Comparison of ENCODE assay signal across 20 cellular contexts in genomic region chr9:113888361-113888760, GRCh38.
"Had no signal": no experiment of that assay in that cellular context is flagged by ENCODE, and none has a peak within 500 bp of the region (broad histone marks: within the 10 kb centered on the region; RNA-seq: fewer than 3 reads in every experiment).

No MANE protein-coding gene starts in this region.

- H3K4me3 ChIP-seq: lower lobe of right lung, tibial nerve, vagina had no signal

- H3K4me3 Mint-ChIP-seq: activated CD4-positive, alpha-beta memory T cell treated with anti-CD3 and anti-CD28 coated beads for 36 hours; activated naive CD4-positive, alpha-beta T cell treated with anti-CD3 and anti-CD28 coated beads for 36 hours; activated T-cell treated with anti-CD3 and anti-CD28 coated beads, Interleukin-2, amount 50 U/mL, for 4 hours had no signal

- H3K27ac Mint-ChIP-seq: activated CD4-positive, alpha-beta memory T cell treated with anti-CD3 and anti-CD28 coated beads for 36 hours; activated naive CD4-positive, alpha-beta T cell treated with anti-CD3 and anti-CD28 coated beads for 36 hours had no signal

- ATAC-seq: activated T-cell treated with anti-CD3 and anti-CD28 coated beads, Interleukin-2, amount 50 U/mL, for 4 hours; left colon; lower lobe of right lung; stimulated activated naive CD8-positive, alpha-beta T cell treated with anti-CD3 and anti-CD28 coated beads, Interleukin-15, Interleukin-2, amounts not matched to agents 100 U/mL and 50 U/mL, for 24 hours had no signal

- H3K36me3 Mint-ChIP-seq: activated CD4-positive, alpha-beta memory T cell treated with anti-CD3 and anti-CD28 coated beads for 36 hours had no signal

- H3K27me3 ChIP-seq: tibial nerve, vagina had no signal

- H3K9me3 Mint-ChIP-seq: activated naive CD4-positive, alpha-beta T cell treated with anti-CD3 and anti-CD28 coated beads for 36 hours had no signal

- DNase-seq: activated CD4-positive, alpha-beta memory T cell treated with anti-CD3 and anti-CD28 coated beads for 36 hours; activated CD8-positive, alpha-beta memory T cell treated with anti-CD3 and anti-CD28 coated beads, Interleukin-2, amount 50 U/mL, for 4 hours; activated naive CD4-positive, alpha-beta T cell treated with anti-CD3 and anti-CD28 coated beads for 36 hours; activated T-cell treated with anti-CD3 and anti-CD28 coated beads, Interleukin-2, amount 50 U/mL, for 4 hours; anterior cingulate cortex; cerebellar nuclear complex; cortex of kidney; effector CD4-positive, alpha-beta T cell; foreskin fibroblast; left colon; lower lobe of right lung; midbrain; occipital lobe; stimulated activated CD4-positive, alpha-beta T cell treated with anti-CD3 and anti-CD28 coated beads, Interleukin-2, amount 100 ng/mL, for 24 hours; stimulated activated naive CD8-positive, alpha-beta T cell treated with anti-CD3 and anti-CD28 coated beads, Interleukin-15, Interleukin-2, amounts not matched to agents 100 U/mL and 50 U/mL, for 24 hours; SW 1271; T-helper 2 cell had no signal

- H3K27ac ChIP-seq: lower lobe of right lung, tibial nerve, vagina, VCaP had no signal

- H3K36me3 ChIP-seq: lower lobe of right lung had no signal

- H3K9me3 ChIP-seq: vagina had no signal

- H3K27me3 Mint-ChIP-seq: activated CD4-positive, alpha-beta memory T cell treated with anti-CD3 and anti-CD28 coated beads for 36 hours had no signal
